In the genomic region with DNA sequence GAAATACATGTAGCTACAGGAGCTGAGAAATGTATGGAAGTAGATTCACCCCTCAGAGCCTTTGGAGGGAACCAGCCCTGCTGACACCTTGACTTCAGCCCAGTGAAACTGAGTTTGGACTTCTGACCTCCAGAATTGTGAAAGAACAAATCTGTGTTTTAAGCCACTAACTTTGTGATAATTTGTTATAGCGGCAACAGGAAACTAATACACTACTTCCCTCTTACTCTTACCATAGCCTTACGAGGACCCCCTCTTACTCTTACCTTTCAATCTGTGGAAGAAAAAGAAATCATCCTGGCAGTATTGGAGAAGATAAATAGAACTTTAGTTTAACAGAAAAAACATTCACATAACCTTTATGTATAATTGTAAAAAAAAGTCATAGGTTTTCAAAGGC, we compare ENCODE assay signal across 34 cellular contexts.
"Had no signal": no experiment of that assay in that cellular context is flagged by ENCODE, and none has a peak within 500 bp of the region (broad histone marks: within the 10 kb centered on the region; RNA-seq: fewer than 3 reads in every experiment).

No MANE protein-coding gene starts in this region.

- H3K4me3 ChIP-seq: MG63 had no signal

- H3K27me3 ChIP-seq: MG63 had no signal

- H3K36me3 ChIP-seq: MG63 had no signal

- H3K9me3 ChIP-seq: MG63 had no signal

- DNase-seq: Karpas-422, Kasumi-1, MG63, MM.1S, MV-4-11, NCI-H1048, NCI-H1092, NCI-H1092 treated with DMSO at 0.1 percent for 48 hours, NCI-H1105, NCI-H1105 treated with DMSO at 0.1 percent for 48 hours, NCI-H1417, NCI-H1417 treated with DMSO at 0.1 percent for 48 hours, NCI-H1436, NCI-H1436 treated with DMSO at 0.1 percent for 48 hours, NCI-H146, NCI-H1694, NCI-H1694 treated with DMSO at 0.1 percent for 48 hours, NCI-H187, NCI-H187 treated with DMSO at 0.1 percent for 48 hours, NCI-H1930, NCI-H2029, NCI-H2029 treated with DMSO at 0.1 percent for 48 hours, NCI-H2081, NCI-H2081 treated with DMSO at 0.1 percent for 48 hours, NCI-H2107, NCI-H2171, NCI-H2171 treated with DMSO at 0.1 percent for 48 hours, NCI-H2227 treated with DMSO at 0.1 percent for 48 hours, NCI-H226, NCI-H345, NCI-H446, NCI-H446 treated with DMSO at 0.1 percent for 48 hours, NCI-H510A, NCI-H510A treated with DMSO at 0.1 percent for 48 hours had no signal
